In the genomic region with DNA sequence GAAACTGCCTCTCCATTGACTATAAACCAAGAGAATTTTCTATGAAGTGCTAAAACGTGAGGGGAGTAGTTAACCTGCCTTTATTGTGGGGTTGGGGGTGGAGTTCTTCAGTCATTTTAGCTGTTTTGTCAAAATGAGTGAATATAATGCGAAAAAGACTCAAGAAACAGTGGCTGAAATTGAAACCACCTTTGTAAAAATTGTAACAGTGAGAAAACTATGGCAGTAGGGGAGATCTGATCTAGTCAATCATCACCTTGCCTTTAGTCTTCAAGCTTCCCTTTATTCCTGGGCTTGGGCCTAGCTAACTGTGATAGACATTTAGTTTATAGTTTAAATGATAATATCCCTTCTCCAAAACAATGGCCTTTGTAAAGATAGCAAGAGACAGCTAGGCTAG, we compare ENCODE assay signal across 26 cellular contexts.
"Had no signal": no experiment of that assay in that cellular context is flagged by ENCODE, and none has a peak within 500 bp of the region (broad histone marks: within the 10 kb centered on the region; RNA-seq: fewer than 3 reads in every experiment).

No MANE protein-coding gene starts in this region.

- H3K9me3 ChIP-seq: left ventricle myocardium inferior, pancreas, right atrium auricular region, right lobe of liver, testis, thyroid gland, transverse colon, upper lobe of left lung, vagina had no signal

- H3K9me3 Mint-ChIP-seq: nephron progenitor cell had no signal

- H3K4me1 ChIP-seq: left ventricle myocardium inferior, pancreas, right atrium auricular region, right lobe of liver, stomach, testis, thyroid gland, transverse colon, upper lobe of left lung, vagina had no signal

- H3K4me3 Mint-ChIP-seq: immature natural killer cell; mesothelial cell of epicardium; natural killer cell; nephron progenitor cell; stimulated activated naive B cell treated with anti-CD40 and anti-IgM and Interleukin-4, amounts not matched to agents 10 μg/mL and 1 μg/mL and 100 μg/mL, for 72 hours had no signal

- H3K27me3 ChIP-seq: pancreas, right atrium auricular region, right lobe of liver, stomach, testis, thyroid gland, transverse colon, upper lobe of left lung, vagina had no signal

- H3K4me1 Mint-ChIP-seq: immature natural killer cell; mesothelial cell of epicardium; naive B cell; natural killer cell; nephron progenitor cell; stimulated activated naive B cell treated with anti-CD40 and anti-IgM and Interleukin-4, amounts not matched to agents 10 μg/mL and 1 μg/mL and 100 μg/mL, for 72 hours had no signal

- H3K27me3 Mint-ChIP-seq: naive B cell; stimulated activated naive B cell treated with anti-CD40 and anti-IgM and Interleukin-4, amounts not matched to agents 10 μg/mL and 1 μg/mL and 100 μg/mL, for 72 hours had no signal

- H3K36me3 ChIP-seq: left ventricle myocardium inferior, pancreas, right atrium auricular region, right lobe of liver, stomach, thyroid gland, transverse colon, upper lobe of left lung, vagina had no signal

- ATAC-seq: natural killer cell; pancreas; right lobe of liver; stimulated activated naive B cell treated with anti-CD40 and anti-IgM and Interleukin-4, amounts not matched to agents 10 μg/mL and 1 μg/mL and 100 μg/mL, for 72 hours; stimulated activated naive CD8-positive, alpha-beta T cell treated with anti-CD3 and anti-CD28 coated beads, Interleukin-15, Interleukin-2, amounts not matched to agents 100 U/mL and 50 U/mL, for 24 hours had no signal

- FAIRE-seq: islet of Langerhans, pancreas had no signal

- H3K27ac ChIP-seq: left ventricle myocardium inferior, pancreas, right atrium auricular region, right lobe of liver, stomach, testis, thyroid gland, transverse colon, upper lobe of left lung, vagina had no signal

- DNase-seq: hypothalamus; immature natural killer cell; left ventricle myocardium inferior; mesendoderm; naive B cell; natural killer cell; nephron progenitor cell; pancreas; posterior cingulate gyrus; right lobe of liver; stimulated activated CD4-positive, alpha-beta T cell treated with anti-CD3 and anti-CD28 coated beads, Interleukin-12 subunit alpha, Interleukin-12 subunit beta, amount 100 ng/mL, for 4 hours; stimulated activated CD4-positive, alpha-beta T cell treated with anti-CD3 and anti-CD28 coated beads, Interleukin-15, amount 100 ng/mL, for 24 hours; stimulated activated CD4-positive, alpha-beta T cell treated with anti-CD3 and anti-CD28 coated beads, Interleukin-2, amount 100 ng/mL, for 24 hours; stimulated activated CD4-positive, alpha-beta T cell treated with anti-CD3 and anti-CD28 coated beads, Interleukin-4, amount 100 ng/mL, for 1 hour; stimulated activated naive B cell treated with anti-CD40 and anti-IgM and Interleukin-4, amounts not matched to agents 10 μg/mL and 1 μg/mL and 100 μg/mL, for 72 hours; stimulated activated naive CD8-positive, alpha-beta T cell treated with anti-CD3 and anti-CD28 coated beads, Interleukin-15, Interleukin-2, amounts not matched to agents 100 U/mL and 50 U/mL, for 24 hours; stomach; testis; thyroid gland; transverse colon; upper lobe of left lung had no signal

- H3K4me3 ChIP-seq: left ventricle myocardium inferior, lung, pancreas, right atrium auricular region, right lobe of liver, stomach, thyroid gland, transverse colon, upper lobe of left lung, vagina had no signal

- H3K36me3 Mint-ChIP-seq: immature natural killer cell; mesothelial cell of epicardium; naive B cell; natural killer cell; stimulated activated naive B cell treated with anti-CD40 and anti-IgM and Interleukin-4, amounts not matched to agents 10 μg/mL and 1 μg/mL and 100 μg/mL, for 72 hours had no signal

- H3K27ac Mint-ChIP-seq: immature natural killer cell; mesothelial cell of epicardium; naive B cell; natural killer cell; nephron progenitor cell; stimulated activated naive B cell treated with anti-CD40 and anti-IgM and Interleukin-4, amounts not matched to agents 10 μg/mL and 1 μg/mL and 100 μg/mL, for 72 hours had no signal
